Comparison of ENCODE assay signal across 8 cellular contexts in the genomic region with DNA sequence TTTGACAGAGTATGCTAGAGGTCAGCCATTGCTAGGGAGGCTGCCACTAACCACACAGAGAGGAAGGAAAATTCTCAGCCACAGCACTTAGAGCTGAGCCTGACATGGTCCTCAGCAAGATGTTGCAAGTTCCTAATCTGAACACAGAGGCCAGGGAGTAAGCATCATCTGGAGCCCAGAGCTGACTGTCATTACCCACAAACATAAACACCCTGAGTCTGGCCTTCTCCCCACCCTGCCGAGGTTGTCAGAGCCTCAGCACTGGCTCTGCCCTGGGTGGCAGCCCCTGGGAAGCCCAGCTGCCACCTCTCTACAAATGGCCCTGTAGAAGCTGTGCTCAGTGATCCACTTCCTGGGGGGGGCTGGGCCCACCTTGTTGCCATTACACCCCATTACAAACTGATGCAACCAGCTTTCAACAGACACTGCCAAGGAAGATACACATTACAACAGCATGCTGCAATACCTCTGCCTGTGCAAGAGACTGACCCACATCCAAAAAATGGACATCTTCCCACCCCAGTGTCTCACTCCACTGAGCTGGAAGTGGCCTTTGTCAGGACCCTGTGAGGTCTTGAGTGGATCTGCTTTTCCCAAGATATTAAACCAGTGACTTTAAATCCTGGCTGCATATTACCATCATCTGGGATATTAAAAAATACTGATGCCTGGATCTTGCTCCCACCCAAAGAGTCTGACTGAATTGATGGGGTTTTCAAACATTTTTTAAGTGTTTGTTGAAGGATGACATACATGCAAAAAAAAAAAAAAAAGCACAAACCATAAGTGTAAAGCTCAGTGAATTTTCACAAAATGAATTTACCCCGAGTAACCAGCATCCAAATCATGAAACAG. TPM values are rescaled to one million over a fixed set of nuclear protein-coding genes. Genes with fewer than 3 reads are reported as not detected.
A peak's percentile ranks its signal among the peaks of the same experiment; 100 is the strongest.
DNase-seq lines count a peak whose midpoint lies in the region; ATAC-seq and TF ChIP-seq lines count a peak whose summit lies in the region.

No MANE protein-coding gene starts in this region.

- peak overlapping the region; percentile 42 for H3K4me3 Mint-ChIP-seq in activated T-helper 2 cell treated with anti-CD3 and anti-CD28 coated beads, Interferon-gamma antibody, Interleukin-2, Interleukin-4, amounts not matched to agents 10 μg/mL and 5 μg/mL and 100 μg/mL, durations not matched to agents 14 hours and 24 hours and 36 hours (ENCODE audit: low read depth)
- no peak overlapping the region for H3K4me3 Mint-ChIP-seq in glutamatergic neuron (ENCODE audit: unreplicated experiment)

- no TSS peak for BruUV-seq in IMR-90 (replicated peaks; lab: Mats Ljungman, UMichigan)

- H2AFZ ChIP-seq in IMR-90 (replicated peaks; ENCODE audit: low read length, poor library complexity): peak overlapping the region; percentile 4

- peaks cover 36% of the 10 kb centered on the region for H3K9me1 ChIP-seq in IMR-90 (ENCODE audit: insufficient read depth, low read length)

- peak overlapping the region; percentile 5 for H2AK9ac ChIP-seq in IMR-90 (replicated peaks; ENCODE audit: low read depth, low read length, poor library complexity)

- no peak for TF ChIP-seq RAD21 in IMR-90 (IDR thresholded peaks at IDR 0.05; ENCODE audit: low read length)

- no peaks in the 10 kb centered on the region for H4K20me1 ChIP-seq in IMR-90 (ENCODE audit: insufficient read depth, low read length)

- dilution Hi-C loops in IMR-90 (cut with HindIII; ENCODE audit: low sequenced_read_pairs, unreplicated experiment): no loop called here

- H3K9me3 Mint-ChIP-seq in activated T-helper 2 cell treated with anti-CD3 and anti-CD28 coated beads, Interferon-gamma antibody, Interleukin-2, Interleukin-4, amounts not matched to agents 10 μg/mL and 5 μg/mL and 100 μg/mL, durations not matched to agents 14 hours and 24 hours and 36 hours: no peaks in the 10 kb centered on the region
- H3K9me3 Mint-ChIP-seq in glutamatergic neuron (ENCODE audit: unreplicated experiment): peaks cover 7% of the 10 kb centered on the region

- peak overlapping the region; percentile 4; the same call in 1 of the 2 replicates for H3K4me2 ChIP-seq in IMR-90 (ENCODE audit: low read depth, low read length)

- in situ Hi-C loops in IMR-90 (cut with MboI; ENCODE audit: low sequenced_read_pairs): no loop called here

- TF ChIP-seq CTCF in IMR-90 (conservative IDR thresholded peaks at IDR 0.05; ENCODE audit: low read depth, low read length): no peak
- no peak for TF ChIP-seq CTCF in uterus (IDR thresholded peaks at IDR 0.05)
- no peak for TF ChIP-seq CTCF in glutamatergic neuron (IDR thresholded peaks at IDR 0.05; ENCODE audit: partially characterized antibody, unreplicated experiment)

- peaks cover 55% of the 10 kb centered on the region for H3K36me3 Mint-ChIP-seq in activated T-helper 2 cell treated with anti-CD3 and anti-CD28 coated beads, Interferon-gamma antibody, Interleukin-2, Interleukin-4, amounts not matched to agents 10 μg/mL and 5 μg/mL and 100 μg/mL, durations not matched to agents 14 hours and 24 hours and 36 hours (ENCODE audit: low read depth)
- no peaks in the 10 kb centered on the region for H3K36me3 Mint-ChIP-seq in glutamatergic neuron (ENCODE audit: unreplicated experiment)

- peak; percentile 86 for ATAC-seq in IMR-90 (ENCODE audit: low read depth)

- peak overlapping the region; percentile 89 for H2BK120ac ChIP-seq in IMR-90 (ENCODE audit: low read depth, low read length)

- WGBS in IMR-90 (ENCODE audit: extremely low coverage in 2 of 2, insufficient read length in 1 of 2), 2 experiments: 0% methylated on average over 1 of the region's 2 CpGs; no CpG with 5 or more reads in 1 of the 2 experiments

- H3K23ac ChIP-seq in IMR-90 (ENCODE audit: low read depth, low read length): peak overlapping the region; percentile 46; the same call in 1 of the 2 replicates

- peak overlapping the region; percentile 87 for H3K4ac ChIP-seq in IMR-90 (ENCODE audit: low read depth, low read length)

- no peak overlapping the region for H3K4me3 ChIP-seq in IMR-90 (ENCODE audit: insufficient read depth, low read depth, low read length)
- no peak overlapping the region for H3K4me3 ChIP-seq in uterus

- peak overlapping the region in 1 of 2 experiments; percentile 67; a peak in 2 of 4 replicates for H4K8ac ChIP-seq in IMR-90 (ENCODE audit: low read depth in 2 of 2, low read length in 2 of 2)

- DNase-seq in GM04503 (ENCODE audit: low read depth) (peak; percentile 82), IMR-90 (peak; percentile 89), hepatic stellate cell (ENCODE audit: low spot score) (peak; percentile 71), uterus (peak; percentile 55 to 66), NCI-H1417 treated with DMSO at 0.1 percent for 48 hours (lab: John Stamatoyannopoulos, UW) (no peak), glutamatergic neuron (no peak), NCI-H345 treated with DMSO at 0.1 percent for 48 hours (lab: John Stamatoyannopoulos, UW; ENCODE audit: unreplicated experiment) (no peak)
- DNase-seq in activated T-helper 2 cell treated with anti-CD3 and anti-CD28 coated beads, Interferon-gamma antibody, Interleukin-2, Interleukin-4, amounts not matched to agents 10 μg/mL and 5 μg/mL and 100 μg/mL, durations not matched to agents 14 hours and 24 hours and 36 hours (ENCODE audit: low spot score): no peak

- CTCF ChIA-PET in IMR-90 (lab: Yijun Ruan, JAX): interaction anchor here (0.5 to 2.3 kb wide), 4 partner anchors 9 to 35 kb away, joined by 4 to 8 read pairs (median 4); no protein-coding TSS in a partner anchor

- peaks cover 81% of the 10 kb centered on the region for H3K4me1 Mint-ChIP-seq in activated T-helper 2 cell treated with anti-CD3 and anti-CD28 coated beads, Interferon-gamma antibody, Interleukin-2, Interleukin-4, amounts not matched to agents 10 μg/mL and 5 μg/mL and 100 μg/mL, durations not matched to agents 14 hours and 24 hours and 36 hours (ENCODE audit: low read depth)
- peaks cover 15% of the 10 kb centered on the region for H3K4me1 Mint-ChIP-seq in glutamatergic neuron (ENCODE audit: low read depth, unreplicated experiment)

- peak overlapping the region; percentile 80 for H3K14ac ChIP-seq in IMR-90 (replicated peaks; ENCODE audit: low read depth, low read length)

- TF ChIP-seq POLR2A in IMR-90 (IDR thresholded peaks at IDR 0.05; ENCODE audit: low read depth, low read length) (no peak), uterus (IDR thresholded peaks at IDR 0.05) (no peak)

- peak overlapping the region; percentile 35; the same call in 1 of the 2 replicates for H3K56ac ChIP-seq in IMR-90 (ENCODE audit: extremely low read depth, insufficient read depth, low read length)

- peak overlapping the region; percentile 97 for H3K27ac Mint-ChIP-seq in activated T-helper 2 cell treated with anti-CD3 and anti-CD28 coated beads, Interferon-gamma antibody, Interleukin-2, Interleukin-4, amounts not matched to agents 10 μg/mL and 5 μg/mL and 100 μg/mL, durations not matched to agents 14 hours and 24 hours and 36 hours
- no peak overlapping the region for H3K27ac Mint-ChIP-seq in glutamatergic neuron (ENCODE audit: unreplicated experiment)

- H3K27ac ChIP-seq in IMR-90 (ENCODE audit: insufficient read depth, low read length) (peak overlapping the region; percentile 57), uterus (peak overlapping the region in 1 of 2 donors; percentile 36)

- peak overlapping the region; percentile 72 for H2BK20ac ChIP-seq in IMR-90 (ENCODE audit: low read depth, low read length)

- no peaks in the 10 kb centered on the region for H3K27me3 Mint-ChIP-seq in activated T-helper 2 cell treated with anti-CD3 and anti-CD28 coated beads, Interferon-gamma antibody, Interleukin-2, Interleukin-4, amounts not matched to agents 10 μg/mL and 5 μg/mL and 100 μg/mL, durations not matched to agents 14 hours and 24 hours and 36 hours (ENCODE audit: low read depth)
- peaks cover 7% of the 10 kb centered on the region for H3K27me3 Mint-ChIP-seq in glutamatergic neuron (ENCODE audit: unreplicated experiment)

- H3K9ac ChIP-seq in IMR-90 (ENCODE audit: low read depth, low read length): 0 out of 2 replicates have a peak overlapping the region, but pooled peaks have one; percentile 0

- H3K79me1 ChIP-seq in IMR-90 (ENCODE audit: low read depth in 1 of 2, low read length in 2 of 2): peaks cover 0 to 34% of the 10 kb centered on the region in 2 experiments; a peak in 2 of 4 replicates

- H2AK5ac ChIP-seq in IMR-90 (ENCODE audit: low read depth, low read length): peak overlapping the region; percentile 73; the same call in 1 of the 2 replicates

- peak overlapping the region; percentile 33 for H2BK5ac ChIP-seq in IMR-90 (ENCODE audit: low read depth, low read length, poor library complexity, severe bottlenecking)

- intact Hi-C loops in IMR-90 (cut with micrococcal nuclease) (loop anchor here (5.0 kb wide), 1 partner anchor 35 kb away; no protein-coding TSS in a partner anchor), uterus (cut with DNase I; ENCODE audit: low total_unique reads) (no loop called here)
- intact Hi-C loops in activated T-helper 2 cell treated with anti-CD3 and anti-CD28 coated beads, Interferon-gamma antibody, Interleukin-2, Interleukin-4, amounts not matched to agents 10 μg/mL and 5 μg/mL and 100 μg/mL, durations not matched to agents 14 hours and 24 hours and 36 hours (cut with micrococcal nuclease): loop anchor here (1.0 to 5.0 kb wide), 4 partner anchors 9 to 35 kb away; a partner anchor contains a TSS

- peaks cover 29% of the 10 kb centered on the region for H3K4me1 ChIP-seq in IMR-90 (ENCODE audit: control insufficient read depth, insufficient read depth, low read length)
- no peaks in the 10 kb centered on the region for H3K4me1 ChIP-seq in uterus

- H3K9me3 ChIP-seq in IMR-90 (ENCODE audit: control insufficient read depth, insufficient read depth, low read length) (no peaks in the 10 kb centered on the region), uterus (no peaks in the 10 kb centered on the region)

- POLR2A ChIA-PET in IMR-90 (lab: Charles Lee; ENCODE audit: unreplicated experiment): interaction anchor here (0.6 kb wide), 1 partner anchor 188 kb away, joined by 8 read pairs; no protein-coding TSS in a partner anchor

- H2BK15ac ChIP-seq in IMR-90 (ENCODE audit: low read depth, low read length): no peak overlapping the region; the same call in 1 of the 3 replicates

- H3K18ac ChIP-seq in IMR-90 (ENCODE audit: low read depth, low read length): peak overlapping the region; percentile 35

- H3K36me3 ChIP-seq in IMR-90 (ENCODE audit: control insufficient read depth, insufficient read depth, low read length) (peaks cover 1% of the 10 kb centered on the region; the same call in 1 of the 2 replicates), uterus (no peaks in the 10 kb centered on the region)

- H4K91ac ChIP-seq in IMR-90 (ENCODE audit: insufficient read depth, low read depth, low read length): peak overlapping the region; percentile 93

- H4K5ac ChIP-seq in IMR-90 (ENCODE audit: low read depth, low read length): peak overlapping the region; percentile 89

- no peaks in the 10 kb centered on the region for H3K27me3 ChIP-seq in IMR-90 (ENCODE audit: control insufficient read depth, insufficient read depth, low read length)
- H3K27me3 ChIP-seq in uterus: no peaks in the 10 kb centered on the region

RNA-seq across cellular contexts. Expression of a gene that starts 33.0 kb away (rescaled TPM):
- total RNA-seq in IMR-90 (2012; rRNA removed) (6.9 and 11.1 TPM in 2 replicates), uterus (100 to 1,000 TPM in 1 of 4 donors, 10 to 100 TPM in 2, 1 to 10 TPM in 1; 3.8 to 110 (median 25.7) TPM), glutamatergic neuron (ENCODE audit: unreplicated experiment) (2.8 TPM)
- polyA plus RNA-seq in IMR-90 (2012; rRNA removed): 16.5 and 18.9 TPM in 2 replicates
- polyA plus RNA-seq in IMR-90 (2012; cell fraction: cytosol; rRNA removed): 13.2 and 15.9 TPM in 2 replicates
- 25.7 and 30.6 TPM in 2 replicates for polyA plus RNA-seq in IMR-90 (2012; cell fraction: nucleus; rRNA removed; ENCODE audit: low replicate concordance)
- total RNA-seq in activated T-helper 2 cell treated with anti-CD3 and anti-CD28 coated beads, Interferon-gamma antibody, Interleukin-2, Interleukin-4, amounts not matched to agents 10 μg/mL and 5 μg/mL and 100 μg/mL, durations not matched to agents 14 hours and 24 hours and 36 hours: 155 TPM in 2 replicates

Comparison
In these comparisons a context has a peak if more than half of its experiments do, and no peak if none do; other contexts are left out.
1. DNase-seq: peak in GM04503 (single experiment), IMR-90 (single experiment), hepatic stellate cell (single experiment) and uterus (2 of 2); none in activated T-helper 2 cell treated with anti-CD3 and anti-CD28 coated beads, Interferon-gamma antibody, Interleukin-2, Interleukin-4, amounts not matched to agents 10 μg/mL and 5 μg/mL and 100 μg/mL, durations not matched to agents 14 hours and 24 hours and 36 hours (single experiment), NCI-H1417 treated with DMSO at 0.1 percent for 48 hours (single experiment), glutamatergic neuron (single experiment) and NCI-H345 treated with DMSO at 0.1 percent for 48 hours (single experiment).